Comparison of ENCODE assay signal across 11 cellular contexts in the genomic region with DNA sequence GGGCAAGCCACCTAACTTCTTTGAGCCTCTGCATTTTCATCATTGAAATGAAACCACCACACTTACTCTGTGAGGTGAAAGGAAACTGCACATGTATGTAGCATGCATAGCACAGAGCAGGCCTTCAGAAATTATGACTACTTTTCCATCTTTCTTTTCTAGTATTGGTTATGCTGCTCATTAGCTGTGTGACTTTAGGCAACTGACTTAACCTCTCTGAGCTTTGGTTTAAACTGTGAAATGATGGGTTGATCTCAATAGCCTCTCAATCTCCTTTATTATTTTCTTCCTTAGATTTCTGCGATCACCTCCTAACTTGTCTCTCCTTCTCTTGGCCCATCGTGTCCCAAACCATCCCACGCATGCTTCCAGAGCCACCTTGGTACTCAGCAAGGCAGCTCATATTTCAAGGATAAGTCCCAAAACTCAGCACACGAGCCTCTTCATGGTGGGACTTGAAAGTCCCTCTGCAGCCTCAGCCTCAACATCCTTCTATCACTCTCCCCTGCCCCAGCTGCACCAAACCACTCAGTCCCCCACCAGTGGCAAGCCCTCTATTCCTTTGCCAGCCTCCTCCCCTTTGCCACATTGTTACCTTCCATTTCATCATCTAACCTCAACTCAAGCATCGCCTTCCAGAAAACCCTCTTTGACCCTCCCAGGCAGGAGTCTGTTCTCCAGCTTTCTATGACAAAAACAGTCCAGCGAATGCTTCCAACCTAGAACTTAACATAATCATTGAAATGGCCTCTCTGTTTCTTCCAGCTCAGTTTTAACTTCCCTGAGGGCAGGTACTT.
A peak's percentile ranks its signal among the peaks of the same experiment; 100 is the strongest.
DNase-seq lines count a peak whose midpoint lies in the region; ATAC-seq, FAIRE-seq and TF ChIP-seq lines count a peak whose summit lies in the region.
"Had no signal": no experiment of that assay in that cellular context is flagged by ENCODE, and none has a peak within 500 bp of the region (broad histone marks: within the 10 kb centered on the region; RNA-seq: fewer than 3 reads in every experiment).

No MANE protein-coding gene starts in this region.

- no peak overlapping the region for H3K23ac ChIP-seq in neuronal stem cell (ENCODE audit: low read depth, low read length, poor library complexity)

- DNase-seq in HepG2 (ENCODE audit: low spot score) (no peak), right lobe of liver (no peak), NCI-H2107 (lab: John Stamatoyannopoulos, UW) (peak; percentile 41), K562 (ENCODE audit: extremely low read depth in 1 of 4, low spot score in 3 of 4) (no peak), NCI-H1048 (lab: John Stamatoyannopoulos, UW) (no peak), Right ventricle myocardium inferior (ENCODE audit: missing footprints) (no peak), neuronal stem cell (ENCODE audit: low spot score) (no peak)
- no peak for DNase-seq in activated CD4-positive, alpha-beta T cell treated with anti-CD3 and anti-CD28 coated beads, Interleukin-2, amount 10 ng/mL, durations not matched to agents 24 days and 14 days
- DNase-seq: CD4-positive, CD25-positive, alpha-beta regulatory T cell; HCEC 1CT; NCI-H510A had no signal

- no peaks in the 10 kb centered on the region for H3K79me2 ChIP-seq in HepG2 (ENCODE audit: insufficient read depth, low read length)
- H3K79me2 ChIP-seq in K562 (ENCODE audit: control insufficient read depth, insufficient read depth, low read length): no peaks in the 10 kb centered on the region

- H3K4me3 Mint-ChIP-seq in activated CD4-positive, alpha-beta T cell treated with anti-CD3 and anti-CD28 coated beads, Interleukin-2, amount 10 ng/mL, durations not matched to agents 24 days and 14 days: no peak overlapping the region
- H3K4me3 Mint-ChIP-seq: CD4-positive, CD25-positive, alpha-beta regulatory T cell had no signal

- H3K27me3 ChIP-seq in HepG2 (ENCODE audit: control insufficient read depth in 1 of 2, insufficient read depth in 2 of 2, low read length in 2 of 2): no peaks in the 10 kb centered on the region; a peak in 2 of 5 replicates
- no peaks in the 10 kb centered on the region for H3K27me3 ChIP-seq in right lobe of liver
- 0 out of 5 replicates have a peak, but pooled peaks cover 0 to 5% of the 10 kb centered on the region in 2 experiments for H3K27me3 ChIP-seq in K562 (ENCODE audit: control insufficient read depth in 2 of 2, insufficient read depth in 2 of 2, low read length in 2 of 2)
- H3K27me3 ChIP-seq in neuronal stem cell (ENCODE audit: control insufficient read depth in 3 of 3, insufficient read depth in 3 of 3, low read depth in 1 of 3, low read length in 3 of 3): peaks cover 0 to 15% (median 0%) of the 10 kb centered on the region in 3 experiments

- H3K9me3 ChIP-seq in HepG2 (ENCODE audit: low read length) (peaks cover 5% of the 10 kb centered on the region; the same call in 1 of the 2 replicates), right lobe of liver (no peaks in the 10 kb centered on the region), K562 (replicated peaks; ENCODE audit: control insufficient read depth, insufficient read depth, low read depth, low read length) (no peaks in the 10 kb centered on the region), neuronal stem cell (replicated peaks in 1 of 2; ENCODE audit: control insufficient read depth in 2 of 2, insufficient read depth in 1 of 2, low read depth in 1 of 2, low read length in 2 of 2) (peaks cover 0 to 2% of the 10 kb centered on the region in 2 donors)

- H3K4me3 ChIP-seq in HepG2 (replicated peaks in 1 of 3; ENCODE audit: insufficient read depth in 1 of 3, low read depth in 2 of 3, low read length in 3 of 3): no peak overlapping the region
- no peak overlapping the region for H3K4me3 ChIP-seq in right lobe of liver
- no peak overlapping the region for H3K4me3 ChIP-seq in K562
- H3K4me3 ChIP-seq in neuronal stem cell (ENCODE audit: low read length in 2 of 2): no peak overlapping the region

- no peak overlapping the region for H2BK120ac ChIP-seq in neuronal stem cell (ENCODE audit: low read depth, low read length)

- in situ Hi-C loops in HepG2 (cut with HindIII; ENCODE audit: extremely low pct_ligation_motif_present, low pct_unique_long_range_greater_than_20kb): no loop called here
- in situ Hi-C loops in K562 (cut with MboI): loop anchor here (10.0 kb wide), 1 partner anchor 660 kb away; a partner anchor contains a TSS

- H3K14ac ChIP-seq in neuronal stem cell (ENCODE audit: low read length): no peak overlapping the region

- intact Hi-C loops in HepG2 (cut with micrococcal nuclease; ENCODE audit: unreplicated experiment) (no loop called here), right lobe of liver (cut with DNase I) (no loop called here), K562 (cut with micrococcal nuclease) (no loop called here), Right ventricle myocardium inferior (cut with DNase I) (no loop called here)
- intact Hi-C loops in activated CD4-positive, alpha-beta T cell treated with anti-CD3 and anti-CD28 coated beads, Interleukin-2, amount 10 ng/mL, durations not matched to agents 24 days and 14 days (cut with micrococcal nuclease): no loop called here

- POLR2A ChIA-PET in HepG2 (lab: Yijun Ruan, JAX) (no interaction called here), K562 (lab: Yijun Ruan, JAX) (interaction anchor here (0.6 kb wide), 1 partner anchor 265 kb away, joined by 5 read pairs; no protein-coding TSS in a partner anchor)

- TF ChIP-seq EP300 in HepG2 (IDR thresholded peaks at IDR 0.05; ENCODE audit: low read depth in 2 of 2, low read length in 2 of 2): no peak
- TF ChIP-seq EP300 in HepG2 (CRISPR knock-in tag; IDR thresholded peaks at IDR 0.05; ENCODE audit: borderline replicate concordance): no peak
- TF ChIP-seq EP300 in K562 (IDR thresholded peaks at IDR 0.05; ENCODE audit: low read length): no peak

- no peak for TF ChIP-seq RAD21 in HepG2 (CRISPR knock-in tag; IDR thresholded peaks at IDR 0.05)
- TF ChIP-seq RAD21 in K562 (CRISPR knock-in tag; conservative IDR thresholded peaks at IDR 0.05 in 1 of 2, IDR thresholded peaks at IDR 0.05 in 1 of 2): no peak

- H3K27me3 Mint-ChIP-seq in activated CD4-positive, alpha-beta T cell treated with anti-CD3 and anti-CD28 coated beads, Interleukin-2, amount 10 ng/mL, durations not matched to agents 24 days and 14 days: peaks cover 3% of the 10 kb centered on the region

- CTCF ChIA-PET in HepG2 (lab: Yijun Ruan, JAX; ENCODE audit: low intra/inter-chr PET ratio, low total read pairs) (no interaction called here), K562 (lab: Yijun Ruan, JAX; ENCODE audit: low intra/inter-chr PET ratio) (no interaction called here)

- no peaks in the 10 kb centered on the region for H3K36me3 ChIP-seq in HepG2 (replicated peaks in 1 of 2; ENCODE audit: control insufficient read depth in 1 of 2, insufficient read depth in 2 of 2, low read length in 2 of 2)
- no peaks in the 10 kb centered on the region for H3K36me3 ChIP-seq in right lobe of liver
- no peaks in the 10 kb centered on the region for H3K36me3 ChIP-seq in K562 (ENCODE audit: control insufficient read depth, insufficient read depth, low read length)
- H3K36me3 ChIP-seq in neuronal stem cell (replicated peaks in 1 of 2; ENCODE audit: control insufficient read depth in 2 of 2, insufficient read depth in 2 of 2, low read length in 2 of 2): no peaks in the 10 kb centered on the region

- H3K27ac ChIP-seq in HepG2 (ENCODE audit: extremely low read length, insufficient read depth, low read length) (no peak overlapping the region), right lobe of liver (no peak overlapping the region), K562 (ENCODE audit: extremely low read depth, low read depth, low read length) (no peak overlapping the region), neuronal stem cell (replicated peaks; ENCODE audit: low read length) (no peak overlapping the region)

- H2AK5ac ChIP-seq in neuronal stem cell (ENCODE audit: low read depth, low read length): no peak overlapping the region

- H3K4me2 ChIP-seq in HepG2 (ENCODE audit: low read depth, low read length) (no peak overlapping the region), K562 (ENCODE audit: insufficient read depth, low read length) (no peak overlapping the region), neuronal stem cell (ENCODE audit: insufficient read depth, low read length, poor library complexity, severe bottlenecking) (no peak overlapping the region)

- no peak overlapping the region for H2BK5ac ChIP-seq in neuronal stem cell (ENCODE audit: low read length)

- H3K36me3 Mint-ChIP-seq in activated CD4-positive, alpha-beta T cell treated with anti-CD3 and anti-CD28 coated beads, Interleukin-2, amount 10 ng/mL, durations not matched to agents 24 days and 14 days (ENCODE audit: low read depth): no peaks in the 10 kb centered on the region
- H3K36me3 Mint-ChIP-seq: CD4-positive, CD25-positive, alpha-beta regulatory T cell had no signal

- H4K20me1 ChIP-seq in HepG2 (ENCODE audit: insufficient read depth, low read length) (no peaks in the 10 kb centered on the region), K562 (replicated peaks; ENCODE audit: control insufficient read depth, insufficient read depth, low read length) (no peaks in the 10 kb centered on the region)

- H2AFZ ChIP-seq in HepG2 (ENCODE audit: low read length) (no peak overlapping the region), K562 (ENCODE audit: low read depth, low read length) (no peak overlapping the region), neuronal stem cell (ENCODE audit: low read length) (no peak overlapping the region)

- no peak overlapping the region for H2BK15ac ChIP-seq in neuronal stem cell (ENCODE audit: low read length)

- no peak overlapping the region for H4K8ac ChIP-seq in neuronal stem cell (ENCODE audit: low read depth, low read length)

- TF ChIP-seq POLR2A in HepG2 (IDR thresholded peaks at IDR 0.05; ENCODE audit: insufficient read depth in 1 of 2, low read depth in 2 of 2, low read length in 2 of 2) (no peak), right lobe of liver (IDR thresholded peaks at IDR 0.05) (no peak), K562 (conservative IDR thresholded peaks at IDR 0.05) (no peak)

- ATAC-seq in HepG2 (no peak), right lobe of liver (no peak), K562 (no peak), Right ventricle myocardium inferior (no peak)

- TF ChIP-seq CTCF in HepG2 (CRISPR knock-in tag; IDR thresholded peaks at IDR 0.05) (no peak), right lobe of liver (IDR thresholded peaks at IDR 0.05) (no peak), K562 (IDR thresholded peaks at IDR 0.05 in 2 of 3, conservative IDR thresholded peaks at IDR 0.05 in 1 of 3; ENCODE audit: insufficient read depth in 2 of 3, low read depth in 1 of 3, low read length in 3 of 3) (no peak)

- H3K18ac ChIP-seq in neuronal stem cell (ENCODE audit: low read length): no peak overlapping the region

- no peaks in the 10 kb centered on the region for H3K9me3 Mint-ChIP-seq in activated CD4-positive, alpha-beta T cell treated with anti-CD3 and anti-CD28 coated beads, Interleukin-2, amount 10 ng/mL, durations not matched to agents 24 days and 14 days

- H3K27ac Mint-ChIP-seq in activated CD4-positive, alpha-beta T cell treated with anti-CD3 and anti-CD28 coated beads, Interleukin-2, amount 10 ng/mL, durations not matched to agents 24 days and 14 days: no peak overlapping the region
- H3K27ac Mint-ChIP-seq: CD4-positive, CD25-positive, alpha-beta regulatory T cell had no signal

- H3K4ac ChIP-seq in neuronal stem cell (ENCODE audit: low read length): no peak overlapping the region

- H4K91ac ChIP-seq in neuronal stem cell (ENCODE audit: low read depth, low read length, poor library complexity): no peak overlapping the region

- H3K4me1 ChIP-seq in HepG2 (ENCODE audit: insufficient read depth, low read length) (peaks cover 17% of the 10 kb centered on the region), right lobe of liver (peaks cover 0 to 47% (median 14%) of the 10 kb centered on the region in 4 donors), K562 (replicated peaks in 1 of 2; ENCODE audit: control insufficient read depth in 2 of 2, insufficient read depth in 2 of 2, low read length in 2 of 2) (no peaks in the 10 kb centered on the region), neuronal stem cell (ENCODE audit: control insufficient read depth in 2 of 2, insufficient read depth in 1 of 2, low read depth in 1 of 2, low read length in 2 of 2) (no peaks in the 10 kb centered on the region)

- no peak overlapping the region for H2BK12ac ChIP-seq in neuronal stem cell (ENCODE audit: low read length)

- WGBS in HepG2 (ENCODE audit: low lambda C conversion rate): 38% methylated on average over 6 of the region's 6 CpGs
- 78% methylated on average over 6 of the region's 6 CpGs for WGBS in right lobe of liver (ENCODE audit: insufficient coverage, low coverage, low lambda C conversion rate, missing lambda C conversion rate)
- WGBS in K562 (ENCODE audit: insufficient coverage, low coverage, missing lambda C conversion rate): 3% methylated on average over 6 of the region's 6 CpGs
- no CpG with 5 or more reads among the region's 6 CpGs for WGBS in neuronal stem cell (ENCODE audit: extremely low coverage in 2 of 2, insufficient read length in 2 of 2, insufficient replicate concordance in 1 of 2), 2 donors

- no peaks in the 10 kb centered on the region for H3K9me1 ChIP-seq in K562 (ENCODE audit: control insufficient read depth, insufficient read depth, low read length)

- H3K4me1 Mint-ChIP-seq in activated CD4-positive, alpha-beta T cell treated with anti-CD3 and anti-CD28 coated beads, Interleukin-2, amount 10 ng/mL, durations not matched to agents 24 days and 14 days: no peaks in the 10 kb centered on the region
- H3K4me1 Mint-ChIP-seq: CD4-positive, CD25-positive, alpha-beta regulatory T cell had no signal

- H3K79me1 ChIP-seq in neuronal stem cell (ENCODE audit: low read depth, low read length): no peaks in the 10 kb centered on the region

- no TSS peak for BruUV-seq in HepG2 (replicated peaks; lab: Mats Ljungman, UMichigan)
- no TSS peak for BruUV-seq in K562 (replicated peaks; lab: Mats Ljungman, UMichigan)

- FAIRE-seq in HepG2 (lab: Jason Lieb, UNC): no peak
- FAIRE-seq in K562 (lab: Jason Lieb, UNC): peak; percentile 15

- no peak overlapping the region for H3K9ac ChIP-seq in HepG2 (ENCODE audit: insufficient read depth, low read depth, low read length)
- H3K9ac ChIP-seq in K562 (ENCODE audit: insufficient read depth in 1 of 2, low read depth in 2 of 2, low read length in 2 of 2): no peak overlapping the region
- H3K9ac ChIP-seq in neuronal stem cell (ENCODE audit: low read depth, low read length, poor library complexity): no peak overlapping the region
